Comparison of ENCODE assay signal across 1 cellular context in the genomic region with DNA sequence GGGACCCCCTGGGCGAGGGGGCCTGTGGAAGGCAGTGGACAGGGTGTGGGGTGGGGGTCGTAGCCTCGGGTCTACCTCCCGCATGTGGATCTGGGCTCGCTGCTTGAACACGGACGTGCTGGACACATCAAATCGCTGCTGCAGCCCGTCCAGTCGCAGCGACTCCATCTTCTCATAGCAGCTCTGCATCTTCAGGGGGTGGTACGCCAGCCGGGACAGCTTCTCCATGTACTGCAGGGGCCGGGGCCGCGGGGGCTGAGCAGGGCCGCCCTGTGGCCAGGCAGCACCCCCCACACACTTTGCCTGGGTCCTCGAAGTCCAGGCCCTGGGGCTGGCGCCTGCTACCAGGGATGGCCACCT.
TF ChIP-seq lines count a peak whose summit lies in the region.

No MANE protein-coding gene starts in this region.

TF ChIP-seq in IMR-90, 13 proteins besides CTCF, POLR2A, EP300 and RAD21 (continued from another document):
- TF ChIP-seq USF2 (IDR thresholded peaks at IDR 0.05; ENCODE audit: low read depth, low read length), result no peak
- no peak for TF ChIP-seq CEBPB (IDR thresholded peaks at IDR 0.05; ENCODE audit: low read depth, low read length)
- TF ChIP-seq FOS (IDR thresholded peaks at IDR 0.05; ENCODE audit: low read depth, low read length), result no peak
- no peak for TF ChIP-seq RFX5 (IDR thresholded peaks at IDR 0.05; ENCODE audit: low read depth, low read length)
- TF ChIP-seq RCOR1 (IDR thresholded peaks at IDR 0.05; ENCODE audit: insufficient replicate concordance, low read length), result no peak
- TF ChIP-seq NFE2L2 (IDR thresholded peaks at IDR 0.05; ENCODE audit: low read depth, low read length), result no peak
